Comparison of ENCODE assay signal across 20 cellular contexts in genomic region chr5:151030377-151030776, GRCh38. TPM values are rescaled to one million over a fixed set of nuclear protein-coding genes. Genes with fewer than 3 reads are reported as not detected.
A peak's percentile ranks its signal among the peaks of the same experiment; 100 is the strongest.
DNase-seq lines count a peak whose midpoint lies in the region; ATAC-seq and TF ChIP-seq lines count a peak whose summit lies in the region.
"Had no signal": no experiment of that assay in that cellular context is flagged by ENCODE, and none has a peak within 500 bp of the region (broad histone marks: within the 10 kb centered on the region; RNA-seq: fewer than 3 reads in every experiment).

No MANE protein-coding gene starts in this region.

- H3K27me3 ChIP-seq in right cardiac atrium (ENCODE audit: control insufficient read depth, insufficient read depth) (no peaks in the 10 kb centered on the region), prostate gland (replicated peaks; ENCODE audit: insufficient read depth) (no peaks in the 10 kb centered on the region), transverse colon (no peaks in the 10 kb centered on the region)

- H3K36me3 ChIP-seq in prostate gland = peaks cover 9 to 16% of the 10 kb centered on the region in 2 donors
- peaks cover 0 to 54% (median 26%) of the 10 kb centered on the region in 4 donors for H3K36me3 ChIP-seq in transverse colon

- TF ChIP-seq CTCF in coronary artery (IDR thresholded peaks at IDR 0.05) (no peak), prostate gland (IDR thresholded peaks at IDR 0.05) (no peak), transverse colon (IDR thresholded peaks at IDR 0.05) (no peak)

- no peak for TF ChIP-seq EP300 in transverse colon (IDR thresholded peaks at IDR 0.05; ENCODE audit: low read depth)

- H3K27ac ChIP-seq in coronary artery (peak overlapping the region; percentile 59 to 97), right cardiac atrium (ENCODE audit: low read length) (peak overlapping the region; percentile 26), prostate gland (peak overlapping the region; percentile 63 to 67), transverse colon (peak overlapping the region; percentile 49 to 88 (median 64))
- H3K27ac ChIP-seq: HL-60, PC-9 had no signal

- TF ChIP-seq POLR2A in prostate gland (IDR thresholded peaks at IDR 0.05) = no peak
- no peak for TF ChIP-seq POLR2A in transverse colon (IDR thresholded peaks at IDR 0.05)

- ATAC-seq in right cardiac atrium = peak; percentile 76 to 92
- ATAC-seq: K562 had no signal

- H3K4me1 ChIP-seq in right cardiac atrium (ENCODE audit: control insufficient read depth, insufficient read depth, low read length) = peaks cover 31% of the 10 kb centered on the region
- H3K4me1 ChIP-seq in prostate gland (replicated peaks) = peaks cover 7% of the 10 kb centered on the region
- H3K4me1 ChIP-seq in transverse colon = peaks cover 0 to 17% (median 2%) of the 10 kb centered on the region in 4 donors

- H3K4me3 ChIP-seq in coronary artery (no peak overlapping the region), right cardiac atrium (ENCODE audit: low read length) (no peak overlapping the region), prostate gland (no peak overlapping the region), transverse colon (no peak overlapping the region)
- H3K4me3 ChIP-seq: K562, PC-9 had no signal

- intact Hi-C loops in right cardiac atrium (cut with DNase I) = no loop called here
- intact Hi-C loops in prostate gland (cut with DNase I) = no loop called here
- intact Hi-C loops in transverse colon (cut with DNase I; ENCODE audit: low total_unique reads) = no loop called here

- H3K9me3 ChIP-seq in right cardiac atrium (ENCODE audit: control insufficient read depth, low read length) = no peaks in the 10 kb centered on the region
- no peaks in the 10 kb centered on the region for H3K9me3 ChIP-seq in prostate gland
- H3K9me3 ChIP-seq in transverse colon = no peaks in the 10 kb centered on the region

- in situ Hi-C loops in transverse colon (cut with MboI; ENCODE audit: low pct_ligation_motif_present in 1 of 4, low pct_unique_long_range_greater_than_20kb in 1 of 4, low sequenced_read_pairs in 3 of 4) = no loop called here

- DNase-seq in coronary artery (ENCODE audit: low spot score) = no peak
- DNase-seq in right cardiac atrium = peak; percentile 79 to 91 (median 84)
- peak; percentile 49 for DNase-seq in prostate gland (ENCODE audit: low spot score)
- DNase-seq in transverse colon = peak; percentile 53
- no peak for DNase-seq in globus pallidus (ENCODE audit: low spot score)
- no peak for DNase-seq in stimulated activated CD4-positive, alpha-beta T cell treated with anti-CD3 and anti-CD28 coated beads, Interleukin-4, amount 100 ng/mL, for 1 hour
- no peak for DNase-seq in OCI-M2 (lab: John Stamatoyannopoulos, UW; ENCODE audit: unreplicated experiment)
- DNase-seq in NCI-H2029 (lab: John Stamatoyannopoulos, UW) = no peak
- DNase-seq: activated naive CD8-positive, alpha-beta T cell treated with anti-CD3 and anti-CD28 coated beads, Interleukin-2, amount 10 ng/mL, durations not matched to agents 7 days and 5 days; activated T-cell treated with anti-CD3 and anti-CD28 coated beads, Interleukin-2, amount 50 U/mL, for 1 hour; COR-L47; effector memory CD4-positive, alpha-beta T cell; foreskin melanocyte; NCI-H1092; NCI-H2107; NCI-H748 treated with DMSO at 0.1 percent for 48 hours; small intestine had no signal

- WGBS in right cardiac atrium = 42% methylated on average over 4 of the region's 4 CpGs
- WGBS in prostate gland = 46% methylated on average over 4 of the region's 4 CpGs
- WGBS in transverse colon (ENCODE audit: low coverage in 1 of 2), 2 donors = 72% methylated on average over 4 of the region's 4 CpGs; no CpG with 5 or more reads in 1 of the 2 donors

RNA-seq across cellular contexts. Expression of gene GPX3, which starts 10.0 kb away (rescaled TPM):
- total RNA-seq in right cardiac atrium (1,000 to 10,000 TPM; 1,359 to 2,012 (median 1,429) TPM), prostate gland (100 to 1,000 TPM; 195 to 270 TPM), transverse colon (100 to 1,000 TPM; 252 to 758 (median 352) TPM)
- 1,982 TPM for polyA plus RNA-seq in right cardiac atrium
- total RNA-seq: activated naive CD8-positive, alpha-beta T cell treated with anti-CD3 and anti-CD28 coated beads, Interleukin-2, amount 10 ng/mL, durations not matched to agents 7 days and 5 days had no signal

RNA-seq across cellular contexts. Expression of gene TNIP1, which starts 50.5 kb away (rescaled TPM):
- total RNA-seq in right cardiac atrium = 10 to 100 TPM; 77.0 to 98.2 (median 86.1) TPM
- 71.5 TPM for polyA plus RNA-seq in right cardiac atrium
- 10 to 100 TPM; 61.9 to 81.6 TPM for total RNA-seq in prostate gland
- total RNA-seq in transverse colon = 100 to 1,000 TPM in 3 of 4 donors, 10 to 100 TPM in 1; 63.9 to 296 (median 223) TPM

Comparison
In these comparisons a context has a peak if more than half of its experiments do, and no peak if none do; other contexts are left out.
1. DNase-seq: peak in right cardiac atrium (3 of 3), prostate gland (single experiment) and transverse colon (single experiment); none in coronary artery (single experiment), globus pallidus (single experiment), stimulated activated CD4-positive, alpha-beta T cell treated with anti-CD3 and anti-CD28 coated beads, Interleukin-4, amount 100 ng/mL, for 1 hour (single experiment), OCI-M2 (single experiment) and NCI-H2029 (single experiment).
2. H3K27ac ChIP-seq: peak in every context shown above with its lines; median percentile 78 in coronary artery; 65 in prostate gland; 64 in transverse colon; 26 in right cardiac atrium.